In genomic region chr6:43575105-43575771, GRCh38 we compare ENCODE assay signal across 1 cellular context.
TF ChIP-seq lines count a peak whose summit lies in the region.

No MANE protein-coding gene starts in this region.

TF ChIP-seq in HEK293, 187 proteins besides CTCF, POLR2A, EP300 and RAD21 (continued from another document and continues in another):
- TF ChIP-seq KLF16 (tag by site-specific recombination; IDR thresholded peaks at IDR 0.05) (peak; percentile 90), KLF17 (tag by site-specific recombination; IDR thresholded peaks at IDR 0.05) (peak; percentile 54; the same call in 1 of the 2 replicates), ELK4 (IDR thresholded peaks at IDR 0.05; ENCODE audit: borderline replicate concordance, low read depth, low read length) (no peak), TSHZ1 (tag by site-specific recombination; IDR thresholded peaks at IDR 0.05; ENCODE audit: borderline replicate concordance) (no peak), ZNF280C (tag by site-specific recombination; IDR thresholded peaks at IDR 0.05) (no peak), GFI1B (tag by site-specific recombination; IDR thresholded peaks at IDR 0.05) (no peak), KLF10 (tag by site-specific recombination; IDR thresholded peaks at IDR 0.05) (no peak), FEZF1 (tag by site-specific recombination; IDR thresholded peaks at IDR 0.05) (0 out of 2 replicates have a peak, but pooled peaks have one; percentile 5), REST (tag by site-specific recombination; IDR thresholded peaks at IDR 0.05) (peak; percentile 38), ZFP69B (tag by site-specific recombination; IDR thresholded peaks at IDR 0.05) (peak; percentile 63; the same call in 1 of the 2 replicates), ZBTB44 (tag by site-specific recombination; IDR thresholded peaks at IDR 0.05) (no peak), ZNF155 (tag by site-specific recombination; IDR thresholded peaks at IDR 0.05) (no peak), ZNF48 (tag by site-specific recombination; IDR thresholded peaks at IDR 0.05) (no peak), ZNF677 (tag by site-specific recombination; IDR thresholded peaks at IDR 0.05) (no peak), ZNF274 (IDR thresholded peaks at IDR 0.05; ENCODE audit: low read length) (no peak), ZNF274 (tag by site-specific recombination; IDR thresholded peaks at IDR 0.05; ENCODE audit: borderline replicate concordance) (no peak), ZNF544 (tag by site-specific recombination; IDR thresholded peaks at IDR 0.05) (no peak), ZNF335 (tag by site-specific recombination; conservative IDR thresholded peaks at IDR 0.05) (peak; percentile 99), SP3 (tag by site-specific recombination; IDR thresholded peaks at IDR 0.05) (no peak; the same call in none of the 2 replicates), ZNF707 (tag by site-specific recombination; IDR thresholded peaks at IDR 0.05) (no peak), ZBTB49 (tag by site-specific recombination; IDR thresholded peaks at IDR 0.05; ENCODE audit: low read depth) (no peak), SCRT1 (tag by site-specific recombination; IDR thresholded peaks at IDR 0.05; ENCODE audit: borderline replicate concordance) (no peak), ZNF211 (tag by site-specific recombination; IDR thresholded peaks at IDR 0.05; ENCODE audit: low read depth) (no peak), ZNF791 (tag by site-specific recombination; IDR thresholded peaks at IDR 0.05) (no peak), INSM2 (tag by site-specific recombination; IDR thresholded peaks at IDR 0.05) (no peak), ZNF664 (tag by site-specific recombination; IDR thresholded peaks at IDR 0.05) (no peak), GLIS2 (tag by site-specific recombination; IDR thresholded peaks at IDR 0.05) (no peak; the same call in 1 of the 2 replicates), ZNF121 (tag by site-specific recombination; IDR thresholded peaks at IDR 0.05) (no peak; the same call in 1 of the 2 replicates), ZNF449 (tag by site-specific recombination; IDR thresholded peaks at IDR 0.05) (no peak), ZNF776 (tag by site-specific recombination; IDR thresholded peaks at IDR 0.05; ENCODE audit: borderline replicate concordance) (no peak), SP2 (tag by site-specific recombination; IDR thresholded peaks at IDR 0.05) (peak; percentile 84), HOXA7 (CRISPR knock-in tag; IDR thresholded peaks at IDR 0.05; ENCODE audit: borderline replicate concordance) (no peak), ZNF548 (tag by site-specific recombination; IDR thresholded peaks at IDR 0.05) (no peak), SALL2 (tag by site-specific recombination; IDR thresholded peaks at IDR 0.05; ENCODE audit: borderline replicate concordance) (no peak), ZNF184 (tag by site-specific recombination; IDR thresholded peaks at IDR 0.05) (no peak), ZNF571 (tag by site-specific recombination; IDR thresholded peaks at IDR 0.05) (no peak), ZNF610 (tag by site-specific recombination; IDR thresholded peaks at IDR 0.05; ENCODE audit: borderline replicate concordance) (0 out of 2 replicates have a peak, but pooled peaks have one; percentile 55), ZNF302 (tag by site-specific recombination; IDR thresholded peaks at IDR 0.05; ENCODE audit: low read depth) (no peak), ZBTB6 (tag by site-specific recombination; IDR thresholded peaks at IDR 0.05) (no peak), MEIS1 (CRISPR knock-in tag; IDR thresholded peaks at IDR 0.05; ENCODE audit: borderline replicate concordance) (no peak), YY2 (tag by site-specific recombination; IDR thresholded peaks at IDR 0.05) (0 out of 2 replicates have a peak, but pooled peaks have one; percentile 11), BCL11A (tag by site-specific recombination; IDR thresholded peaks at IDR 0.05; ENCODE audit: low read depth) (no peak)
